In genomic region chr1:206635080-206635982, GRCh38 we compare ENCODE assay signal across 8 cellular contexts. TPM values are rescaled to one million over a fixed set of nuclear protein-coding genes. Genes with fewer than 3 reads are reported as not detected.
DNase-seq lines count a peak whose midpoint lies in the region; ATAC-seq and TF ChIP-seq lines count a peak whose summit lies in the region.

Gene DYRK3 (plus strand): TSS chr1:206635536. CDS start chr1:206635704, 168 bp downstream.

- H3K27me3 ChIP-seq in gastroesophageal sphincter (no peaks in the 10 kb centered on the region), neutrophil (peaks cover 30% of the 10 kb centered on the region)

- H3K4me1 ChIP-seq in gastroesophageal sphincter (peaks cover 0 to 50% (median 16%) of the 10 kb centered on the region in 3 donors), neutrophil (ENCODE audit: control insufficient read depth in 1 of 2, insufficient read depth in 1 of 2, low read depth in 1 of 2, low read length in 1 of 2) (peaks cover 17 to 20% of the 10 kb centered on the region in 2 experiments)

- H3K36me3 Mint-ChIP-seq in activated naive CD4-positive, alpha-beta T cell treated with anti-CD3 and anti-CD28 coated beads for 36 hours (ENCODE audit: low read depth), result peaks cover 6% of the 10 kb centered on the region

- peak within 1 kb of the TSS; percentile 34 to 90 (median 86) for H3K27ac ChIP-seq in gastroesophageal sphincter
- no peak within 1 kb of the TSS for H3K27ac ChIP-seq in neutrophil
- peak within 1 kb of the TSS; percentile 40 for H3K27ac ChIP-seq in substantia nigra (ENCODE audit: low read depth, low read length, poor library complexity, severe bottlenecking)

- CTCF ChIA-PET in HEK293T (lab: Yijun Ruan, JAX), result interaction anchor here (1.0 to 3.3 kb wide), 6 partner anchors 15 to 276 kb away, joined by 3 to 28 read pairs (median 5); no protein-coding TSS in a partner anchor
- CTCF ChIA-PET in activated naive CD4-positive, alpha-beta T cell treated with anti-CD3 and anti-CD28 coated beads for 36 hours (lab: Charles Lee), result interaction anchor here (0.7 to 6.6 kb wide), 28 partner anchors 10 to 347 kb away, joined by 3 to 133 read pairs (median 5); partner anchors contain the start of gene EIF2D

- H3K4me1 Mint-ChIP-seq in activated naive CD4-positive, alpha-beta T cell treated with anti-CD3 and anti-CD28 coated beads for 36 hours (ENCODE audit: low read depth), result peaks cover 27% of the 10 kb centered on the region

- H3K27me3 Mint-ChIP-seq in activated naive CD4-positive, alpha-beta T cell treated with anti-CD3 and anti-CD28 coated beads for 36 hours (ENCODE audit: low read depth), result peaks cover 21% of the 10 kb centered on the region

- WGBS in gastroesophageal sphincter (ENCODE audit: low coverage in 1 of 2), 2 donors, result 0 to 1% methylated on average over 10 to 11 of the region's 85 CpGs

- TF ChIP-seq CTCF in gastroesophageal sphincter (IDR thresholded peaks at IDR 0.05) (peak in 3 of 4 experiments; percentile 13 to 35 (median 26)), neutrophil (IDR thresholded peaks at IDR 0.05) (peak; percentile 42)

- TF ChIP-seq EP300 in gastroesophageal sphincter (IDR thresholded peaks at IDR 0.05), result no peak

- H3K9me3 Mint-ChIP-seq in activated naive CD4-positive, alpha-beta T cell treated with anti-CD3 and anti-CD28 coated beads for 36 hours, result no peaks in the 10 kb centered on the region

- TF ChIP-seq POLR2A in gastroesophageal sphincter (IDR thresholded peaks at IDR 0.05), result peak; percentile 74 to 92

- POLR2A ChIA-PET in HEK293T (lab: Yijun Ruan, JAX), result interaction anchor here (0.6 to 2.9 kb wide), 21 partner anchors 8 to 286 kb away, joined by 3 to 31 read pairs (median 4); partner anchors contain the start of gene EIF2D

- peaks cover 0 to 4% of the 10 kb centered on the region in 2 donors for H3K36me3 ChIP-seq in gastroesophageal sphincter
- no peaks in the 10 kb centered on the region for H3K36me3 ChIP-seq in neutrophil

- H3K4me3 ChIP-seq in gastroesophageal sphincter (peak within 1 kb of the TSS; percentile 64 to 76), neutrophil (ENCODE audit: low read depth in 1 of 2, low read length in 1 of 2) (peak within 1 kb of the TSS; percentile 70 to 80)

- H3K9me3 ChIP-seq in gastroesophageal sphincter, result no peaks in the 10 kb centered on the region
- H3K9me3 ChIP-seq in neutrophil, result no peaks in the 10 kb centered on the region

- peak; percentile 90 for DNase-seq in GM04504 (ENCODE audit: low read depth)
- DNase-seq in HEK293T (ENCODE audit: extremely low spot score), result peak; percentile 96
- peak; percentile 80 for DNase-seq in MV-4-11 (lab: John Stamatoyannopoulos, UW)
- DNase-seq in SK-N-DZ (ENCODE audit: low spot score), result peak; percentile 90
- DNase-seq in activated naive CD4-positive, alpha-beta T cell treated with anti-CD3 and anti-CD28 coated beads for 36 hours, result peak; percentile 93
- peak; percentile 37 to 96 (median 84) for DNase-seq in substantia nigra (lab: John Stamatoyannopoulos, UW)

- intact Hi-C loops in activated naive CD4-positive, alpha-beta T cell treated with anti-CD3 and anti-CD28 coated beads for 36 hours (cut with micrococcal nuclease), result loop anchor here (1.0 to 2.0 kb wide), 7 partner anchors 23 to 347 kb away; partner anchors contain the start of genes EIF2D and MAPKAPK2

- ATAC-seq in gastroesophageal sphincter, result peak; percentile 92

- H3K27ac Mint-ChIP-seq in activated naive CD4-positive, alpha-beta T cell treated with anti-CD3 and anti-CD28 coated beads for 36 hours, result peak within 1 kb of the TSS; percentile 92

- peak within 1 kb of the TSS; percentile 83 for H3K4me3 Mint-ChIP-seq in activated naive CD4-positive, alpha-beta T cell treated with anti-CD3 and anti-CD28 coated beads for 36 hours

TF ChIP-seq in HEK293T, 16 proteins besides CTCF, POLR2A, EP300 and RAD21:
- TF ChIP-seq L3MBTL2 (conservative IDR thresholded peaks at IDR 0.05) (peak; percentile 93), TARDBP (IDR thresholded peaks at IDR 0.05) (no peak)

RNA-seq across cellular contexts. Expression of gene DYRK3, which starts in this region (rescaled TPM):
- 6.8 and 6.9 TPM in 2 replicates for polyA plus RNA-seq in SK-N-DZ (2014; cell fraction: cytosol; rRNA removed)
- 3.7 and 4.9 TPM in 2 replicates for polyA plus RNA-seq in SK-N-DZ (2014; cell fraction: nucleus; rRNA removed)
- total RNA-seq in activated naive CD4-positive, alpha-beta T cell treated with anti-CD3 and anti-CD28 coated beads for 36 hours, result 1 to 10 TPM; 6.5 to 6.7 TPM
- total RNA-seq in gastroesophageal sphincter, result 10 to 100 TPM in 1 of 4 donors, 1 to 10 TPM in 3; 5.0 to 14.9 (median 8.4) TPM
